1 cellular context compared by ENCODE assay signal in the genomic region with DNA sequence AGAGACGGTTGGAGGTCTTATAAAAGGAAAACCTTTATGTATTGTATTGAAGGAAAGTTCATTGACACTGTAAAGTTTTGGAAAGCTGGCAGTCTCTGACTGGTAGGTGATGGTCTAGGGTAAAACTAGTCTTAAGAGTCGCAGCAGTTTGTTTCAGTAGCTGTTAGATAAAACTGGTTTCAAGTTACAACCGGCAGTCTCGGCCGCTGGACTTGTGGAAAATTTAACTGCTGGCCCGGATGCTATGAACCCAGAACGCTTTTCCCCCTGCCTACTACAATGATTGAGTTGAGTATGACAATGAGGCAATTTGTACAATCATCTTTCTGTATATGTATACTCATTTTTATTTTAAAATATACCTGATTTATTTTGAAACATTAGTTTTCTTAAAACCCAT.
TF ChIP-seq lines count a peak whose summit lies in the region.

No MANE protein-coding gene starts in this region.

TF ChIP-seq in GM23338, 12 proteins besides CTCF, POLR2A, EP300 and RAD21 (continued from another document):
- TF ChIP-seq, protein P1, sequence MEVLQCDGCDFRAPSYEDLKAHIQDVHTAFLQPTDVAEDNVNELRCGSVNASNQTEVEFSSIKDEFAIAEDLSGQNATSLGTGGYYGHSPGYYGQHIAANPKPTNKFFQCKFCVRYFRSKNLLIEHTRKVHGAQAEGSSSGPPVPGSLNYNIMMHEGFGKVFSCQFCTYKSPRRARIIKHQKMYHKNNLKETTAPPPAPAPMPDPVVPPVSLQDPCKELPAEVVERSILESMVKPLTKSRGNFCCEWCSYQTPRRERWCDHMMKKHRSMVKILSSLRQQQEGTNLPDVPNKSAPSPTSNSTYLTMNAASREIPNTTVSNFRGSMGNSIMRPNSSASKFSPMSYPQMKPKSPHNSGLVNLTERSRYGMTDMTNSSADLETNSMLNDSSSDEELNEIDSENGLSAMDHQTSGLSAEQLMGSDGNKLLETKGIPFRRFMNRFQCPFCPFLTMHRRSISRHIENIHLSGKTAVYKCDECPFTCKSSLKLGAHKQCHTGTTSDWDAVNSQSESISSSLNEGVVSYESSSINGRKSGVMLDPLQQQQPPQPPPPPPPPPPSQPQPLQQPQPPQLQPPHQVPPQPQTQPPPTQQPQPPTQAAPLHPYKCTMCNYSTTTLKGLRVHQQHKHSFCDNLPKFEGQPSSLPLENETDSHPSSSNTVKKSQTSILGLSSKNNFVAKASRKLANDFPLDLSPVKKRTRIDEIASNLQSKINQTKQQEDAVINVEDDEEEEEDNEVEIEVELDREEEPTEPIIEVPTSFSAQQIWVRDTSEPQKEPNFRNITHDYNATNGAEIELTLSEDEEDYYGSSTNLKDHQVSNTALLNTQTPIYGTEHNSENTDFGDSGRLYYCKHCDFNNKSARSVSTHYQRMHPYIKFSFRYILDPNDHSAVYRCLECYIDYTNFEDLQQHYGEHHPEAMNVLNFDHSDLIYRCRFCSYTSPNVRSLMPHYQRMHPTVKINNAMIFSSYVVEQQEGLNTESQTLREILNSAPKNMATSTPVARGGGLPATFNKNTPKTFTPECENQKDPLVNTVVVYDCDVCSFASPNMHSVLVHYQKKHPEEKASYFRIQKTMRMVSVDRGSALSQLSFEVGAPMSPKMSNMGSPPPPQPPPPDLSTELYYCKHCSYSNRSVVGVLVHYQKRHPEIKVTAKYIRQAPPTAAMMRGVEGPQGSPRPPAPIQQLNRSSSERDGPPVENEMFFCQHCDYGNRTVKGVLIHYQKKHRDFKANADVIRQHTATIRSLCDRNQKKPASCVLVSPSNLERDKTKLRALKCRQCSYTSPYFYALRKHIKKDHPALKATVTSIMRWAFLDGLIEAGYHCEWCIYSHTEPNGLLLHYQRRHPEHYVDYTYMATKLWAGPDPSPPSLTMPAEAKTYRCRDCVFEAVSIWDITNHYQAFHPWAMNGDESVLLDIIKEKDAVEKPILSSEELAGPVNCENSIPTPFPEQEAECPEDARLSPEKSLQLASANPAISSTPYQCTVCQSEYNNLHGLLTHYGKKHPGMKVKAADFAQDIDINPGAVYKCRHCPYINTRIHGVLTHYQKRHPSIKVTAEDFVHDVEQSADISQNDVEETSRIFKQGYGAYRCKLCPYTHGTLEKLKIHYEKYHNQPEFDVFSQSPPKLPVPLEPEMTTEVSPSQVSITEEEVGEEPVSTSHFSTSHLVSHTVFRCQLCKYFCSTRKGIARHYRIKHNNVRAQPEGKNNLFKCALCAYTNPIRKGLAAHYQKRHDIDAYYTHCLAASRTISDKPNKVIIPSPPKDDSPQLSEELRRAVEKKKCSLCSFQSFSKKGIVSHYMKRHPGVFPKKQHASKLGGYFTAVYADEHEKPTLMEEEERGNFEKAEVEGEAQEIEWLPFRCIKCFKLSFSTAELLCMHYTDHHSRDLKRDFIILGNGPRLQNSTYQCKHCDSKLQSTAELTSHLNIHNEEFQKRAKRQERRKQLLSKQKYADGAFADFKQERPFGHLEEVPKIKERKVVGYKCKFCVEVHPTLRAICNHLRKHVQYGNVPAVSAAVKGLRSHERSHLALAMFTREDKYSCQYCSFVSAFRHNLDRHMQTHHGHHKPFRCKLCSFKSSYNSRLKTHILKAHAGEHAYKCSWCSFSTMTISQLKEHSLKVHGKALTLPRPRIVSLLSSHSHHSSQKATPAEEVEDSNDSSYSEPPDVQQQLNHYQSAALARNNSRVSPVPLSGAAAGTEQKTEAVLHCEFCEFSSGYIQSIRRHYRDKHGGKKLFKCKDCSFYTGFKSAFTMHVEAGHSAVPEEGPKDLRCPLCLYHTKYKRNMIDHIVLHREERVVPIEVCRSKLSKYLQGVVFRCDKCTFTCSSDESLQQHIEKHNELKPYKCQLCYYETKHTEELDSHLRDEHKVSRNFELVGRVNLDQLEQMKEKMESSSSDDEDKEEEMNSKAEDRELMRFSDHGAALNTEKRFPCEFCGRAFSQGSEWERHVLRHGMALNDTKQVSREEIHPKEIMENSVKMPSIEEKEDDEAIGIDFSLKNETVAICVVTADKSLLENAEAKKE (CRISPR knock-in tag; IDR thresholded peaks at IDR 0.05): no peak
- TF ChIP-seq ZNF114 (CRISPR knock-in tag; IDR thresholded peaks at IDR 0.05) (no peak), NANOG (IDR thresholded peaks at IDR 0.05; ENCODE audit: borderline replicate concordance) (no peak), ZNF331 (CRISPR knock-in tag; IDR thresholded peaks at IDR 0.05; ENCODE audit: low read depth) (no peak)
- TF ChIP-seq, protein P2, sequence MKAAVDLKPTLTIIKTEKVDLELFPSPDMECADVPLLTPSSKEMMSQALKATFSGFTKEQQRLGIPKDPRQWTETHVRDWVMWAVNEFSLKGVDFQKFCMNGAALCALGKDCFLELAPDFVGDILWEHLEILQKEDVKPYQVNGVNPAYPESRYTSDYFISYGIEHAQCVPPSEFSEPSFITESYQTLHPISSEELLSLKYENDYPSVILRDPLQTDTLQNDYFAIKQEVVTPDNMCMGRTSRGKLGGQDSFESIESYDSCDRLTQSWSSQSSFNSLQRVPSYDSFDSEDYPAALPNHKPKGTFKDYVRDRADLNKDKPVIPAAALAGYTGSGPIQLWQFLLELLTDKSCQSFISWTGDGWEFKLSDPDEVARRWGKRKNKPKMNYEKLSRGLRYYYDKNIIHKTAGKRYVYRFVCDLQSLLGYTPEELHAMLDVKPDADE (IDR thresholded peaks at IDR 0.05): no peak
